ENCODE assay signal across 22 cellular contexts in the genomic region with DNA sequence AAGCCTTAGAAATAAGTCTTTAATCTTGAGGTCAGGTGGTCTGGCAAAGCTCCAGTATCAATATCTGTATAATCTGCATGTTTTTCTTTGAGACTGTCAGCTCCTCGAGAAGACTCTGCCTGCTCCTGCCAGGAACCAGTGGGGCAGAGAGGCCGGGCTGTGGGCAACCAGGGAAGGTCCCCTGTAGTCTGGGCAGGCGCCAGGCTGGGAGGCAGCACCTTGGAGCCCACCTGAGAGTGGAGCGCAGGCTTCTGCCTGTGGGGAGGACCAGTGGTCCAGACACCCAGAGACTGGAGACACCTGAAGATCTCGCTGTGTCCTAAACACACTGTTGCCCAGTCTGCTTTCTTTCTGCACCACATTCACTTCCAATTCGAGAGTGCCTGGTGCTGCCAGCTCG.
"Had no signal": no experiment of that assay in that cellular context is flagged by ENCODE, and none has a peak within 500 bp of the region (broad histone marks: within the 10 kb centered on the region; RNA-seq: fewer than 3 reads in every experiment).

No MANE protein-coding gene starts in this region.

- H3K36me3 ChIP-seq: MG63, SJSA1 had no signal

- H3K27me3 ChIP-seq: MG63, SJSA1 had no signal

- DNase-seq: IMR-90, KG1, MG63, NCI-H1092, NCI-H1105 treated with DMSO at 0.1 percent for 48 hours, NCI-H1417 treated with DMSO at 0.1 percent for 48 hours, NCI-H187, NCI-H2029, NCI-H2081 treated with DMSO at 0.1 percent for 48 hours, NCI-H2171, NCI-H226, NCI-H446, NCI-H510A, NCI-H524 treated with DMSO at 0.1 percent for 48 hours, NCI-H69, NCI-H774, Right ventricle myocardium superior, RPMI8226, SIG-M5, SW 1271 had no signal

- H3K9me3 ChIP-seq: MG63, SJSA1 had no signal

- H3K27ac ChIP-seq: SJSA1, SK-N-MC had no signal

- H3K4me3 ChIP-seq: MG63, SJSA1, SK-N-MC had no signal

- H3K4me1 ChIP-seq: SJSA1 had no signal
